Comparison of ENCODE assay signal across 2 cellular contexts in the genomic region with DNA sequence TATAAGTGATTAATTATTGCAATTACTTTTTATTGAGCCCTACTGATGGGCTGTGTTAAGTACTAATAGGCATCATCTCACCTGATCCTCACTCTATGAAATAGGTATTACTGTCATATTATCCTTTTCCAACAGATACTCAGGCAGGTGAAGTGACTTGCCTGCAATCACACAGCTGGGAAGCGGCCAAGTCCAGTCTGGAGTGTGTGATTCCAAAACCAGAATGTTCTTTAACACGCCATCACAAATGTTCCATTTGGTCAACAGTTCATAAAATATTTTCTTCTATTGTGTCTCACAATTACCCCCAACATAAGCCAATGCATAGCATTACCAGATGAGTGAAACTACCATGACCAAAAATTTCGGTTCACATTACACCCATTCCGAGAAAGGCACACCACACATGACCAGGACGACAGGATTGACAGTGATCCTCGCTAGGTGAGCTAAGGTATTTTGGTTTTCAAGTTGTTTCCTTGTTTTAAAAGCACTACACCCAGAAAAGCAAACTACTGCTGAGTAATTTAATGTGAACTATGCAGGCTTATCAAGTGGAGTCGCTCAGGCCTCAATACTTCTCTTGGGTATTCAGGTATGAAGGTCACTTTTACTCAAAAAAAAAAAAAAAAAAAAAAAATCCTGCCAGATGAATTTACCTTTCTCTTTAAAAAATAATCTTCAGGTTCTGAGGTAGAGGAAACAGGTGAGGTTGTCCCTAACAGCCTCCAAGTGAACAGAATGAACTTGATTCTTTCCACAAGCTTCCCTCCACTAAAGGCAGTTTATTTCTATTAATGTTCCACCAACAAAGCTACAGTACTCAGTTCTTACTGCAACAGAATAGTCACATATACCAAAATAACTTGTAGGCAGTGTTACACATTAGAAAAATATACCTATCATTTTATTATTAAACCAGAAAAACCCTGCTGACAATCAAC.
TF ChIP-seq lines count a peak whose summit lies in the region.

No MANE protein-coding gene starts in this region.

TF ChIP-seq in GM12878, 131 proteins besides CTCF, POLR2A, EP300 and RAD21:
- TF ChIP-seq CBFB (IDR thresholded peaks at IDR 0.05; ENCODE audit: low read depth) (peak; percentile 45; the same call in 1 of the 2 replicates), JUNB (IDR thresholded peaks at IDR 0.05) (peak; percentile 30), GABPA (IDR thresholded peaks at IDR 0.05; ENCODE audit: low read depth) (0 out of 2 replicates have a peak, but pooled peaks have one; percentile 13), IKZF2 (IDR thresholded peaks at IDR 0.05) (0 out of 4 replicates have a peak, but pooled peaks of 1 of the 2 experiments have one; percentile 25), EED (IDR thresholded peaks at IDR 0.05; ENCODE audit: low read depth) (peak; percentile 79), NBN (IDR thresholded peaks at IDR 0.05) (no peak), ETV6 (conservative IDR thresholded peaks at IDR 0.05 in 1 of 2, IDR thresholded peaks at IDR 0.05 in 1 of 2; ENCODE audit: borderline replicate concordance in 1 of 2, low read depth in 1 of 2) (0 out of 4 replicates have a peak, but pooled peaks of 1 of the 2 experiments have one; percentile 35), CREM (IDR thresholded peaks at IDR 0.05; ENCODE audit: low read depth) (0 out of 2 replicates have a peak, but pooled peaks have one; percentile 20), FOXM1 (IDR thresholded peaks at IDR 0.05; ENCODE audit: low read depth, low read length) (peak; percentile 23; the same call in 1 of the 2 replicates), IKZF1 (conservative IDR thresholded peaks at IDR 0.05) (no peak; the same call in 1 of the 2 replicates), RUNX3 (IDR thresholded peaks at IDR 0.05; ENCODE audit: low read length) (peak; percentile 64; the same call in 1 of the 2 replicates), EZH2 (IDR thresholded peaks at IDR 0.05; ENCODE audit: borderline replicate concordance, control insufficient read depth, low read depth, low read length) (no peak), SUZ12 (IDR thresholded peaks at IDR 0.05; ENCODE audit: unreplicated experiment) (no peak), RCOR1 (conservative IDR thresholded peaks at IDR 0.05; ENCODE audit: low read depth, low read length) (no peak), HDGF (IDR thresholded peaks at IDR 0.05) (no peak)
- TF ChIP-seq, protein P1, sequence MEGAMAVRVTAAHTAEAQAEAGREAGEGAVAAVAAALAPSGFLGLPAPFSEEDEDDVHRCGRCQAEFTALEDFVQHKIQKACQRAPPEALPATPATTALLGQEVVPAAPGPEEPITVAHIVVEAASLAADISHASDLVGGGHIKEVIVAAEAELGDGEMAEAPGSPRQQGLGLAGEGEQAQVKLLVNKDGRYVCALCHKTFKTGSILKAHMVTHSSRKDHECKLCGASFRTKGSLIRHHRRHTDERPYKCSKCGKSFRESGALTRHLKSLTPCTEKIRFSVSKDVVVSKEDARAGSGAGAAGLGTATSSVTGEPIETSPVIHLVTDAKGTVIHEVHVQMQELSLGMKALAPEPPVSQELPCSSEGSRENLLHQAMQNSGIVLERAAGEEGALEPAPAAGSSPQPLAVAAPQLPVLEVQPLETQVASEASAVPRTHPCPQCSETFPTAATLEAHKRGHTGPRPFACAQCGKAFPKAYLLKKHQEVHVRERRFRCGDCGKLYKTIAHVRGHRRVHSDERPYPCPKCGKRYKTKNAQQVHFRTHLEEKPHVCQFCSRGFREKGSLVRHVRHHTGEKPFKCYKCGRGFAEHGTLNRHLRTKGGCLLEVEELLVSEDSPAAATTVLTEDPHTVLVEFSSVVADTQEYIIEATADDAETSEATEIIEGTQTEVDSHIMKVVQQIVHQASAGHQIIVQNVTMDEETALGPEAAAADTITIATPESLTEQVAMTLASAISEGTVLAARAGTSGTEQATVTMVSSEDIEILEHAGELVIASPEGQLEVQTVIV (IDR thresholded peaks at IDR 0.05; ENCODE audit: borderline replicate concordance, partially characterized antibody), result no peak
- TF ChIP-seq, protein P2, sequence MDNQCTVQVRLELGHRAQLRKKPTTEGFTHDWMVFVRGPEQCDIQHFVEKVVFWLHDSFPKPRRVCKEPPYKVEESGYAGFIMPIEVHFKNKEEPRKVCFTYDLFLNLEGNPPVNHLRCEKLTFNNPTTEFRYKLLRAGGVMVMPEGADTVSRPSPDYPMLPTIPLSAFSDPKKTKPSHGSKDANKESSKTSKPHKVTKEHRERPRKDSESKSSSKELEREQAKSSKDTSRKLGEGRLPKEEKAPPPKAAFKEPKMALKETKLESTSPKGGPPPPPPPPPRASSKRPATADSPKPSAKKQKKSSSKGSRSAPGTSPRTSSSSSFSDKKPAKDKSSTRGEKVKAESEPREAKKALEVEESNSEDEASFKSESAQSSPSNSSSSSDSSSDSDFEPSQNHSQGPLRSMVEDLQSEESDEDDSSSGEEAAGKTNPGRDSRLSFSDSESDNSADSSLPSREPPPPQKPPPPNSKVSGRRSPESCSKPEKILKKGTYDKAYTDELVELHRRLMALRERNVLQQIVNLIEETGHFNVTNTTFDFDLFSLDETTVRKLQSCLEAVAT (IDR thresholded peaks at IDR 0.05), result 0 out of 2 replicates have a peak, but pooled peaks have one; percentile 36
- TF ChIP-seq, protein P3, sequence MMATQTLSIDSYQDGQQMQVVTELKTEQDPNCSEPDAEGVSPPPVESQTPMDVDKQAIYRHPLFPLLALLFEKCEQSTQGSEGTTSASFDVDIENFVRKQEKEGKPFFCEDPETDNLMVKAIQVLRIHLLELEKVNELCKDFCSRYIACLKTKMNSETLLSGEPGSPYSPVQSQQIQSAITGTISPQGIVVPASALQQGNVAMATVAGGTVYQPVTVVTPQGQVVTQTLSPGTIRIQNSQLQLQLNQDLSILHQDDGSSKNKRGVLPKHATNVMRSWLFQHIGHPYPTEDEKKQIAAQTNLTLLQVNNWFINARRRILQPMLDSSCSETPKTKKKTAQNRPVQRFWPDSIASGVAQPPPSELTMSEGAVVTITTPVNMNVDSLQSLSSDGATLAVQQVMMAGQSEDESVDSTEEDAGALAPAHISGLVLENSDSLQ (IDR thresholded peaks at IDR 0.05), result peak; percentile 55; the same call in 1 of the 2 replicates

TF ChIP-seq in HepG2, 621 proteins besides CTCF, POLR2A, EP300 and RAD21:
- TF ChIP-seq, protein P4, sequence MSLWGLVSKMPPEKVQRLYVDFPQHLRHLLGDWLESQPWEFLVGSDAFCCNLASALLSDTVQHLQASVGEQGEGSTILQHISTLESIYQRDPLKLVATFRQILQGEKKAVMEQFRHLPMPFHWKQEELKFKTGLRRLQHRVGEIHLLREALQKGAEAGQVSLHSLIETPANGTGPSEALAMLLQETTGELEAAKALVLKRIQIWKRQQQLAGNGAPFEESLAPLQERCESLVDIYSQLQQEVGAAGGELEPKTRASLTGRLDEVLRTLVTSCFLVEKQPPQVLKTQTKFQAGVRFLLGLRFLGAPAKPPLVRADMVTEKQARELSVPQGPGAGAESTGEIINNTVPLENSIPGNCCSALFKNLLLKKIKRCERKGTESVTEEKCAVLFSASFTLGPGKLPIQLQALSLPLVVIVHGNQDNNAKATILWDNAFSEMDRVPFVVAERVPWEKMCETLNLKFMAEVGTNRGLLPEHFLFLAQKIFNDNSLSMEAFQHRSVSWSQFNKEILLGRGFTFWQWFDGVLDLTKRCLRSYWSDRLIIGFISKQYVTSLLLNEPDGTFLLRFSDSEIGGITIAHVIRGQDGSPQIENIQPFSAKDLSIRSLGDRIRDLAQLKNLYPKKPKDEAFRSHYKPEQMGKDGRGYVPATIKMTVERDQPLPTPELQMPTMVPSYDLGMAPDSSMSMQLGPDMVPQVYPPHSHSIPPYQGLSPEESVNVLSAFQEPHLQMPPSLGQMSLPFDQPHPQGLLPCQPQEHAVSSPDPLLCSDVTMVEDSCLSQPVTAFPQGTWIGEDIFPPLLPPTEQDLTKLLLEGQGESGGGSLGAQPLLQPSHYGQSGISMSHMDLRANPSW (CRISPR knock-in tag; IDR thresholded peaks at IDR 0.05; ENCODE audit: borderline replicate concordance), result no peak
TF ChIP-seq in HepG2: peak in this region for 0.
